Comparison of ENCODE assay signal across 8 cellular contexts in the genomic region with DNA sequence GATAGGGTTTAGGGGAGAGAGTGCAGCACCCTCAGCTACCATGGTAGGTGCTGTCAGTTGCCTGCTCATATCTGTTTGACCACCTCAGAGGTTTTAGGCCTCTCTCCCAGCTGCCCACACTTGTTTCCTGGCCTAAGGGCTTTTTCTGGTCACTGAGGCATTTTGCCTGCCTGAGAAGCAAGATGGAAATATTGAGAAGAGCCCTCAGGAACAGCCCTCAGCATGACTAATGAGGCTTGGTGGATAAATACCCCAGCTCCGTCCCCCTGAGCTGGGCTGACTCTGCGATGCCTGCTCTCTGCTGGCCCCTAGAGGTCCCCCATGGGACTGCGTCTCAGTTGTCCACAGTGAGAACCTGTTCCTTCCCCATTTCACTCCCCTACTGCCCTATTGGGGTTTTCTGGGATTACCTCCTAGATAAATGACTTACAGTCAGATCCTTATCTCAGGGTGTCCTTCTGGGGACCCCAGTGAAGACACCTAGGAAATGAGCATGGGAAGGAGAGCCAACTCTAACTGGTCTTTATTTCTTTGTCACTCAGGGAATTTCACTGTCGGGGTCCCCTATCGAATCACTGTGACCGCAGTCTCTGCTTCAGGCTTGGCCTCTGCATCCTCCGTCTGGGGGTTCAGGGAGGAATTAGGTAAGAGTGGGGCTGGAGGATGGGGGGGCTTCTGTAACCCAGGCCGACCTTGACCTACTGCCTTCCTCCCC. TPM values are rescaled to one million over a fixed set of nuclear protein-coding genes. Genes with fewer than 3 reads are reported as not detected.
DNase-seq lines count a peak whose midpoint lies in the region; ATAC-seq, FAIRE-seq and TF ChIP-seq lines count a peak whose summit lies in the region.

No MANE protein-coding gene starts in this region.

- H3K36me3 Mint-ChIP-seq in T-helper 2 cell treated with Interferon-gamma antibody and Interleukin-4, amounts not matched to agents 5 μg/mL and 100 μg/mL, for 36 hours (ENCODE audit: low read depth): peaks cover 58% of the 10 kb centered on the region

- no peak for FAIRE-seq in keratinocyte (lab: Jason Lieb, UNC)

- H3K9me3 ChIP-seq in HEK293 (ENCODE audit: control insufficient read depth, insufficient read depth, low read depth, low read length) (no peaks in the 10 kb centered on the region; the same call in 1 of the 2 replicates), keratinocyte (ENCODE audit: control insufficient read depth, low read depth, low read length) (no peaks in the 10 kb centered on the region), ovary (no peaks in the 10 kb centered on the region)

- no peak overlapping the region for H3K4me3 ChIP-seq in BJ (ENCODE audit: low read depth, low read length)
- H3K4me3 ChIP-seq in HEK293 (ENCODE audit: low read depth, low read length): no peak overlapping the region
- H3K4me3 ChIP-seq in keratinocyte (ENCODE audit: control insufficient read depth in 2 of 3, extremely low read depth in 1 of 3, insufficient read depth in 2 of 3, low read depth in 1 of 3, low read length in 3 of 3): no peak overlapping the region
- no peak overlapping the region for H3K4me3 ChIP-seq in ovary

- H3K4me3 Mint-ChIP-seq in T-helper 2 cell treated with Interferon-gamma antibody and Interleukin-4, amounts not matched to agents 5 μg/mL and 100 μg/mL, for 36 hours: no peak overlapping the region

- H3K27me3 ChIP-seq in BJ (ENCODE audit: control insufficient read depth, insufficient read depth, low read length) (no peaks in the 10 kb centered on the region), keratinocyte (ENCODE audit: control insufficient read depth, extremely low read depth, insufficient read depth, low read length) (no peaks in the 10 kb centered on the region), ovary (no peaks in the 10 kb centered on the region)

- H3K9ac ChIP-seq in keratinocyte (ENCODE audit: control insufficient read depth, extremely low read depth, insufficient read depth, low read length): no peak overlapping the region

- ATAC-seq in HG02840 (IDR thresholded peaks at IDR 0.05; ENCODE audit: low FRiP score, unreplicated experiment): no peak

- no peaks in the 10 kb centered on the region for H3K79me2 ChIP-seq in keratinocyte (ENCODE audit: control insufficient read depth, insufficient read depth, low read length)

- H3K36me3 ChIP-seq in BJ (ENCODE audit: control insufficient read depth, insufficient read depth, low read length) (no peaks in the 10 kb centered on the region), HEK293 (ENCODE audit: control insufficient read depth in 2 of 2, insufficient read depth in 1 of 2, low read length in 2 of 2) (no peaks in the 10 kb centered on the region; a peak in 1 of 3 replicates), keratinocyte (ENCODE audit: control insufficient read depth in 2 of 2, extremely low read depth in 1 of 2, insufficient read depth in 2 of 2, low read length in 2 of 2) (peaks cover 0 to 2% of the 10 kb centered on the region in 2 experiments), ovary (no peaks in the 10 kb centered on the region)

- intact Hi-C loops in ovary (cut with DNase I): loop anchor here in 1 of 4 donors (10.0 kb wide), 1 partner anchor 774 kb away; no protein-coding TSS in a partner anchor

- WGBS in ovary, 3 donors: 85 to 87% (median 86%) methylated on average over 8 of the region's 8 CpGs

- H3K27ac ChIP-seq in HEK293 (ENCODE audit: extremely low read depth, low read depth, low read length): no peak overlapping the region
- H3K27ac ChIP-seq in keratinocyte (ENCODE audit: control insufficient read depth, insufficient read depth, low read length): no peak overlapping the region
- no peak overlapping the region for H3K27ac ChIP-seq in ovary

- H4K20me1 ChIP-seq in keratinocyte (ENCODE audit: control insufficient read depth, extremely low read depth, insufficient read depth, low read length): no peaks in the 10 kb centered on the region

- H3K9me1 ChIP-seq in keratinocyte (ENCODE audit: control insufficient read depth, extremely low read depth, insufficient read depth, low read length): no peaks in the 10 kb centered on the region

- H3K4me1 ChIP-seq in HEK293 (ENCODE audit: control insufficient read depth, insufficient read depth, low read length) (no peaks in the 10 kb centered on the region), keratinocyte (ENCODE audit: control insufficient read depth, extremely low read depth, insufficient read depth, low read length) (no peaks in the 10 kb centered on the region), ovary (ENCODE audit: insufficient read depth) (no peaks in the 10 kb centered on the region)

- DNase-seq in BJ (ENCODE audit: low read depth): no peak
- peak; percentile 51 for DNase-seq in T-helper 2 cell treated with Interferon-gamma antibody and Interleukin-4, amounts not matched to agents 5 μg/mL and 100 μg/mL, for 36 hours (ENCODE audit: low spot score)
- peak; percentile 17 for DNase-seq in amniotic epithelial cell (ENCODE audit: low read depth)
- DNase-seq in keratinocyte (ENCODE audit: low read depth, low spot score): no peak
- DNase-seq in stimulated activated CD8-positive, alpha-beta memory T cell treated with anti-CD3 and anti-CD28 coated beads, Interleukin-12 subunit alpha, Interleukin-12 subunit beta, amount 100 ng/mL, for 4 hours (ENCODE audit: low read depth): peak; percentile 56
- DNase-seq in ovary: no peak

- no peak for TF ChIP-seq POLR2A in ovary (IDR thresholded peaks at IDR 0.05)

- no peak overlapping the region for H3K4me2 ChIP-seq in keratinocyte (ENCODE audit: control insufficient read depth, extremely low read depth, insufficient read depth, low read depth, low read length)

- CTCF ChIA-PET in BJ (lab: Yijun Ruan, JAX): interaction anchor here (0.7 to 3.5 kb wide), 13 partner anchors 11 to 452 kb away, joined by 3 to 20 read pairs (median 4); a partner anchor contains a TSS
- CTCF ChIA-PET in HEK293 (lab: Yijun Ruan, JAX): interaction anchor here (0.6 to 2.6 kb wide), 14 partner anchors 9 to 169 kb away, joined by 3 to 9 read pairs (median 4); a partner anchor contains a TSS

- no peaks in the 10 kb centered on the region for H3K9me3 Mint-ChIP-seq in T-helper 2 cell treated with Interferon-gamma antibody and Interleukin-4, amounts not matched to agents 5 μg/mL and 100 μg/mL, for 36 hours

- H2AFZ ChIP-seq in keratinocyte (ENCODE audit: control insufficient read depth, low read length): no peak overlapping the region

- dilution Hi-C loops in keratinocyte (cut with MboI; ENCODE audit: extremely low pct_ligation_motif_present, low sequenced_read_pairs): no loop called here

- no peak overlapping the region for H3K27ac Mint-ChIP-seq in T-helper 2 cell treated with Interferon-gamma antibody and Interleukin-4, amounts not matched to agents 5 μg/mL and 100 μg/mL, for 36 hours

- peak; percentile 89 for TF ChIP-seq CTCF in BJ (IDR thresholded peaks at IDR 0.05; ENCODE audit: insufficient read depth, low read depth, low read length)
- TF ChIP-seq CTCF in HEK293 (tag by site-specific recombination; IDR thresholded peaks at IDR 0.05): peak; percentile 34
- peak; percentile 79 to 94 (median 94) for TF ChIP-seq CTCF in keratinocyte (optimal IDR thresholded peaks at IDR 0.05 in 1 of 3, IDR thresholded peaks at IDR 0.05 in 1 of 3, conservative IDR thresholded peaks at IDR 0.05 in 1 of 3; ENCODE audit: extremely low read depth in 1 of 3, insufficient read depth in 2 of 3, low read length in 3 of 3)
- TF ChIP-seq CTCF in ovary (IDR thresholded peaks at IDR 0.05): no peak

- TF ChIP-seq EP300 in ovary (IDR thresholded peaks at IDR 0.05): no peak

- POLR2A ChIA-PET in BJ (lab: Charles Lee): no interaction called here
- POLR2A ChIA-PET in HEK293 (lab: Yijun Ruan, JAX): interaction anchor here (0.7 kb wide), 3 partner anchors 17 to 289 kb away, joined by 3 to 4 read pairs (median 3); no protein-coding TSS in a partner anchor

- H3K4me1 Mint-ChIP-seq in T-helper 2 cell treated with Interferon-gamma antibody and Interleukin-4, amounts not matched to agents 5 μg/mL and 100 μg/mL, for 36 hours (ENCODE audit: low read depth): no peaks in the 10 kb centered on the region

- H3K27me3 Mint-ChIP-seq in T-helper 2 cell treated with Interferon-gamma antibody and Interleukin-4, amounts not matched to agents 5 μg/mL and 100 μg/mL, for 36 hours (ENCODE audit: low read depth): no peaks in the 10 kb centered on the region

RNA-seq across cellular contexts. Expression of a gene that starts 13.3 kb away (rescaled TPM):
- polyA plus RNA-seq in BJ (2011; rRNA removed): 0.15 and 0.17 TPM in 2 replicates
- polyA minus RNA-seq in BJ (2011; rRNA and poly(A)+ RNA removed): 0.14 TPM in 1 of 2 replicates, not detected in the other
- not detected in 3 replicates for polyA plus RNA-seq in keratinocyte
- not detected for polyA plus RNA-seq in keratinocyte (2011; ENCODE audit: low read depth)
- polyA plus RNA-seq in keratinocyte (2011; cell fraction: cytosol; rRNA removed): not detected in 2 replicates
- polyA plus RNA-seq in keratinocyte (2011; cell fraction: nucleus; rRNA removed): not detected in 2 replicates
- polyA plus RNA-seq in keratinocyte (2012; ENCODE audit: low replicate concordance): 0.07 TPM in 1 of 2 replicates, not detected in the other
- not detected in 3 replicates for polyA minus RNA-seq in keratinocyte
- not detected for polyA minus RNA-seq in keratinocyte (2011; cell fraction: cytosol; rRNA and poly(A)+ RNA removed)
- not detected in 2 replicates for polyA minus RNA-seq in keratinocyte (2011; cell fraction: nucleus; rRNA and poly(A)+ RNA removed)
- 1 to 10 TPM in 1 of 7 donors, under 1 TPM in 4, not detected in 2; 0.17 to 2.6 (median 0.48) TPM for total RNA-seq in ovary
- polyA plus RNA-seq in ovary: under 1 TPM; 0.20 to 0.33 TPM

RNA-seq across cellular contexts. Expression of a gene that starts 17.0 kb away (rescaled TPM):
- polyA plus RNA-seq in BJ (2011; rRNA removed): 4.4 and 6.6 TPM in 2 replicates
- 1.9 and 3.7 TPM in 2 replicates for polyA minus RNA-seq in BJ (2011; rRNA and poly(A)+ RNA removed)
- 2.2 to 3.0 TPM (median 2.8 TPM) in 3 replicates for polyA plus RNA-seq in keratinocyte
- polyA plus RNA-seq in keratinocyte (2011; ENCODE audit: low read depth): 0.11 TPM
- polyA plus RNA-seq in keratinocyte (2011; cell fraction: cytosol; rRNA removed): 1.3 and 1.7 TPM in 2 replicates
- polyA plus RNA-seq in keratinocyte (2011; cell fraction: nucleus; rRNA removed): 3.1 and 3.5 TPM in 2 replicates
- 0.18 and 3.2 TPM in 2 replicates for polyA plus RNA-seq in keratinocyte (2012; ENCODE audit: low replicate concordance)
- 1.2 to 2.6 TPM (median 1.5 TPM) in 3 replicates for polyA minus RNA-seq in keratinocyte
- 2.5 TPM for polyA minus RNA-seq in keratinocyte (2011; cell fraction: cytosol; rRNA and poly(A)+ RNA removed)
- 1.9 and 2.2 TPM in 2 replicates for polyA minus RNA-seq in keratinocyte (2011; cell fraction: nucleus; rRNA and poly(A)+ RNA removed)
- total RNA-seq in ovary: 1 to 10 TPM in 5 of 7 donors, under 1 TPM in 2; 0.48 to 4.3 (median 1.8) TPM
- polyA plus RNA-seq in ovary: 1 to 10 TPM; 2.1 to 2.4 TPM

RNA-seq across cellular contexts. Expression of a gene that starts 20.6 kb away (rescaled TPM):
- polyA plus RNA-seq in BJ (2011; rRNA removed) (not detected in 2 replicates), keratinocyte (not detected in 3 replicates), ovary (not detected)
- not detected in 2 replicates for polyA minus RNA-seq in BJ (2011; rRNA and poly(A)+ RNA removed)
- not detected for polyA plus RNA-seq in keratinocyte (2011; ENCODE audit: low read depth)
- polyA plus RNA-seq in keratinocyte (2011; cell fraction: cytosol; rRNA removed): not detected in 2 replicates
- not detected in 2 replicates for polyA plus RNA-seq in keratinocyte (2011; cell fraction: nucleus; rRNA removed)
- polyA plus RNA-seq in keratinocyte (2012; ENCODE audit: low replicate concordance): not detected in 2 replicates
- not detected in 3 replicates for polyA minus RNA-seq in keratinocyte
- not detected for polyA minus RNA-seq in keratinocyte (2011; cell fraction: cytosol; rRNA and poly(A)+ RNA removed)
- not detected in 2 replicates for polyA minus RNA-seq in keratinocyte (2011; cell fraction: nucleus; rRNA and poly(A)+ RNA removed)
- not detected for total RNA-seq in ovary

RNA-seq across cellular contexts. Expression of a gene that starts 24.0 kb away (rescaled TPM):
- 0.39 and 0.58 TPM in 2 replicates for polyA plus RNA-seq in BJ (2011; rRNA removed)
- not detected in 2 replicates for polyA minus RNA-seq in BJ (2011; rRNA and poly(A)+ RNA removed)
- polyA plus RNA-seq in keratinocyte: 0.79 to 1.2 TPM (median 0.96 TPM) in 3 replicates
- polyA plus RNA-seq in keratinocyte (2011; ENCODE audit: low read depth): 1.2 TPM
- polyA plus RNA-seq in keratinocyte (2011; cell fraction: cytosol; rRNA removed): 0.45 and 1.6 TPM in 2 replicates
- 0.64 and 1.7 TPM in 2 replicates for polyA plus RNA-seq in keratinocyte (2011; cell fraction: nucleus; rRNA removed)
- 0.91 and 2.7 TPM in 2 replicates for polyA plus RNA-seq in keratinocyte (2012; ENCODE audit: low replicate concordance)
- 0.10 TPM in 1 of 3 replicates, not detected in the others for polyA minus RNA-seq in keratinocyte
- polyA minus RNA-seq in keratinocyte (2011; cell fraction: cytosol; rRNA and poly(A)+ RNA removed): not detected
- polyA minus RNA-seq in keratinocyte (2011; cell fraction: nucleus; rRNA and poly(A)+ RNA removed): not detected in 2 replicates
- total RNA-seq in ovary: 10 to 100 TPM in 1 of 7 donors, 1 to 10 TPM in 1, under 1 TPM in 5; 0.28 to 13.9 (median 0.53) TPM
- 1 to 10 TPM in 1 of 2 donors, under 1 TPM in 1; 0.80 to 1.3 TPM for polyA plus RNA-seq in ovary

RNA-seq across cellular contexts. Expression of a gene that starts 37.0 kb away (rescaled TPM):
- not detected in 2 replicates for polyA plus RNA-seq in BJ (2011; rRNA removed)
- not detected in 2 replicates for polyA minus RNA-seq in BJ (2011; rRNA and poly(A)+ RNA removed)
- polyA plus RNA-seq in keratinocyte: not detected in 3 replicates
- polyA plus RNA-seq in keratinocyte (2011; ENCODE audit: low read depth): not detected
- not detected in 2 replicates for polyA plus RNA-seq in keratinocyte (2011; cell fraction: cytosol; rRNA removed)
- not detected in 2 replicates for polyA plus RNA-seq in keratinocyte (2011; cell fraction: nucleus; rRNA removed)
- not detected in 2 replicates for polyA plus RNA-seq in keratinocyte (2012; ENCODE audit: low replicate concordance)
- polyA minus RNA-seq in keratinocyte: not detected in 3 replicates
- polyA minus RNA-seq in keratinocyte (2011; cell fraction: cytosol; rRNA and poly(A)+ RNA removed): not detected
- polyA minus RNA-seq in keratinocyte (2011; cell fraction: nucleus; rRNA and poly(A)+ RNA removed): not detected in 2 replicates
- total RNA-seq in ovary: not detected
- under 1 TPM in 1 of 2 donors, not detected in 1; 0.08 TPM for polyA plus RNA-seq in ovary

Comparison
In these comparisons a context has a peak if more than half of its experiments do, and no peak if none do; other contexts are left out.
1. DNase-seq: peak in T-helper 2 cell treated with Interferon-gamma antibody and Interleukin-4, amounts not matched to agents 5 μg/mL and 100 μg/mL, for 36 hours (single experiment), amniotic epithelial cell (single experiment) and stimulated activated CD8-positive, alpha-beta memory T cell treated with anti-CD3 and anti-CD28 coated beads, Interleukin-12 subunit alpha, Interleukin-12 subunit beta, amount 100 ng/mL, for 4 hours (single experiment); none in BJ (single experiment), keratinocyte (single experiment) and ovary (0 of 5).
2. CTCF ChIP-seq: peak in BJ (single experiment), HEK293 (single experiment) and keratinocyte (3 of 3); none in ovary (0 of 3).